In the genomic region with DNA sequence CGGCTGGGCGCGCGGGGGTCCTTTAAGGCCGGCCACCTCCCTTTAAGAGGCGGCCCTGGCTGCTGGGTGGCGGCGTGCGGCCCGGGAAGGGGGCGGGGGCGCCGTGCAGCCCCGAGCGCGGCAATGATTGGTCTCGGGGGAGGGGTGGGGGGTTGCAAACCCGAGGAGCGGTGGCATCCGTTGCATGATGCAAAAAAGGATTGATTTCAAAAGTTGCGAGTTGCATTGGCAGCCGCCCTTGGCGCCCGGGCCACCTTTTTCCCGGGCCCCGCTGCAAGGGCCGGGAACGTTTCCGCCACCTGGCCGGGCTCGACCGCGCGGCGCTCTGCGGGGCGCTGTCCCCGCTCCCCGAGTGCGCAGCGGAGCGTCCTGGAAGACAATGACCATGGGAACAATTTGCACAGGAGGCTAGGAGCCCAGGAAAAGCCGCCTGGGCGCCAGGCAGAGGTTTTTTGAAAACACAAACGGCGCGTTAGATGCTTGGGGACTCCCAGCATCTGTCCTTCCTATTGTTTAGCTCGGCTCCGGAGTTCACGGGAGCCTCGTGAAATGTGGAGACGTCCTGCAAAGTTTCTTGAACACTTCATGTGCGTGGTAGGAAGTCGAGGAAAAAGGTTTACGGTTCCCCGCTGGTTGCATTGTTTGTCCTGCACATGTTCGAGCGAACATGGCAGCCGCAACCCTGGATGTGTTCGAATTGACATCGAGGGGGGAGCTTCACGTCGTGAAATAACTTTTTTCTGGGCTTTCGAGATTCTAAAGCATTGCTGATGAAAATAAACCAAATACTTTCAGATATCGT, we compare ENCODE assay signal across 8 cellular contexts. TPM values are rescaled to one million over a fixed set of nuclear protein-coding genes. Genes with fewer than 3 reads are reported as not detected.
DNase-seq lines count a peak whose midpoint lies in the region; ATAC-seq, FAIRE-seq and TF ChIP-seq lines count a peak whose summit lies in the region.

A gene with protein sequence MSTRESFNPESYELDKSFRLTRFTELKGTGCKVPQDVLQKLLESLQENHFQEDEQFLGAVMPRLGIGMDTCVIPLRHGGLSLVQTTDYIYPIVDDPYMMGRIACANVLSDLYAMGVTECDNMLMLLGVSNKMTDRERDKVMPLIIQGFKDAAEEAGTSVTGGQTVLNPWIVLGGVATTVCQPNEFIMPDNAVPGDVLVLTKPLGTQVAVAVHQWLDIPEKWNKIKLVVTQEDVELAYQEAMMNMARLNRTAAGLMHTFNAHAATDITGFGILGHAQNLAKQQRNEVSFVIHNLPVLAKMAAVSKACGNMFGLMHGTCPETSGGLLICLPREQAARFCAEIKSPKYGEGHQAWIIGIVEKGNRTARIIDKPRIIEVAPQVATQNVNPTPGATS (minus strand): TSS at position 78 of the 802 bp plus-strand sequence. CDS start 3,343 bp downstream, outside the sequence.

- H3K9me3 ChIP-seq in MM.1S (replicated peaks; ENCODE audit: insufficient read depth, low read length): no peaks in the 10 kb centered on the region
- H3K9me3 ChIP-seq in psoas muscle: no peaks in the 10 kb centered on the region

- peaks cover 21% of the 10 kb centered on the region for H3K4me1 ChIP-seq in MM.1S (ENCODE audit: low read length)
- H3K4me1 ChIP-seq in psoas muscle: peaks cover 15% of the 10 kb centered on the region

- H3K79me2 ChIP-seq in MM.1S (ENCODE audit: low read length): peaks cover 37% of the 10 kb centered on the region

- H3K4me3 ChIP-seq in MM.1S (ENCODE audit: low read length) (peak within 1 kb of the TSS; percentile 73), psoas muscle (peak within 1 kb of the TSS; percentile 90)

- H4K20me1 ChIP-seq in MM.1S (ENCODE audit: insufficient read depth, low read length): no peaks in the 10 kb centered on the region

- 0 to 1% (median 1%) methylated on average over 57 to 65 of the region's 65 CpGs for WGBS in psoas muscle, 3 donors

- ATAC-seq in left ventricle myocardium superior (peak; percentile 81), psoas muscle (peak; percentile 79 to 91 (median 90))

- H3K4me1 Mint-ChIP-seq in T-helper 1 cell treated with Interleukin-12 subunit alpha and Interleukin-12 subunit beta and Interleukin-4 antibody, amounts not matched to agents 30 μg/mL and 1 μg/mL, for 36 hours (ENCODE audit: low read depth): peaks cover 53% of the 10 kb centered on the region

- peaks cover 15% of the 10 kb centered on the region for H3F3A ChIP-seq in MM.1S (ENCODE audit: insufficient read depth, low read length)

- no peaks in the 10 kb centered on the region for H3K9me2 ChIP-seq in MM.1S (replicated peaks; ENCODE audit: insufficient read depth, low read length)

- peak within 1 kb of the TSS; percentile 89 for H3K27ac Mint-ChIP-seq in T-helper 1 cell treated with Interleukin-12 subunit alpha and Interleukin-12 subunit beta and Interleukin-4 antibody, amounts not matched to agents 30 μg/mL and 1 μg/mL, for 36 hours

- peak within 1 kb of the TSS; percentile 93 for H3K4me2 ChIP-seq in MM.1S (ENCODE audit: low read depth, low read length)

- H2AFZ ChIP-seq in MM.1S (ENCODE audit: low read length): peak within 1 kb of the TSS; percentile 61

- H3K27ac ChIP-seq in MM.1S (ENCODE audit: low read length) (peak within 1 kb of the TSS; percentile 81), psoas muscle (peak within 1 kb of the TSS; percentile 94)

- intact Hi-C loops in left ventricle myocardium superior (cut with micrococcal nuclease): no loop called here
- intact Hi-C loops in psoas muscle (cut with DNase I): loop anchor here in 1 of 2 donors (5.0 kb wide), 1 partner anchor 46 kb away; a partner anchor contains a TSS

- FAIRE-seq in urothelium cell line (lab: Jason Lieb, UNC): no peak

- H3K36me3 Mint-ChIP-seq in T-helper 1 cell treated with Interleukin-12 subunit alpha and Interleukin-12 subunit beta and Interleukin-4 antibody, amounts not matched to agents 30 μg/mL and 1 μg/mL, for 36 hours (ENCODE audit: low read depth): peaks cover 7% of the 10 kb centered on the region

- DNase-seq in GM03348 (ENCODE audit: low spot score) (peak; percentile 91), H4 (ENCODE audit: low spot score) (peak; percentile 73), MM.1S (peak; percentile 85), amniotic stem cell (lab: John Stamatoyannopoulos, UW) (peak; percentile 55), left ventricle myocardium superior (peak; percentile 84), psoas muscle (peak; percentile 85 to 92), urothelium cell line (ENCODE audit: low spot score) (peak; percentile 93)

- peak within 1 kb of the TSS; percentile 91 for H3K4me3 Mint-ChIP-seq in T-helper 1 cell treated with Interleukin-12 subunit alpha and Interleukin-12 subunit beta and Interleukin-4 antibody, amounts not matched to agents 30 μg/mL and 1 μg/mL, for 36 hours

- peak within 1 kb of the TSS; percentile 94 for H3K9ac ChIP-seq in MM.1S (ENCODE audit: low read length)

- H3K36me3 ChIP-seq in MM.1S (replicated peaks; ENCODE audit: insufficient read depth, low read length): no peaks in the 10 kb centered on the region
- H3K36me3 ChIP-seq in psoas muscle (ENCODE audit: insufficient read depth in 1 of 2, low read depth in 1 of 2): no peaks in the 10 kb centered on the region

- H3K27me3 Mint-ChIP-seq in T-helper 1 cell treated with Interleukin-12 subunit alpha and Interleukin-12 subunit beta and Interleukin-4 antibody, amounts not matched to agents 30 μg/mL and 1 μg/mL, for 36 hours (ENCODE audit: low read depth): peaks cover 13% of the 10 kb centered on the region

- H3K27me3 ChIP-seq in MM.1S (replicated peaks; ENCODE audit: insufficient read depth, low read length) (no peaks in the 10 kb centered on the region), psoas muscle (ENCODE audit: insufficient read depth in 3 of 3, low read length in 2 of 3) (peaks cover 0 to 2% (median 0%) of the 10 kb centered on the region in 3 donors)

- H3K9me3 Mint-ChIP-seq in T-helper 1 cell treated with Interleukin-12 subunit alpha and Interleukin-12 subunit beta and Interleukin-4 antibody, amounts not matched to agents 30 μg/mL and 1 μg/mL, for 36 hours: no peaks in the 10 kb centered on the region

- TF ChIP-seq CTCF in MM.1S (IDR thresholded peaks at IDR 0.05; ENCODE audit: low read length) (no peak), psoas muscle (IDR thresholded peaks at IDR 0.05) (no peak)

RNA-seq across cellular contexts. Expression of the gene that starts here (rescaled TPM):
- total RNA-seq in H4 (2014; rRNA removed; shearing (Covaris generic)): 39.2 and 50.1 TPM in 2 replicates
- total RNA-seq in left ventricle myocardium superior (27.8 TPM), psoas muscle (10 to 100 TPM; 25.1 to 27.1 (median 25.5) TPM)
- 10 to 100 TPM; 29.1 to 61.0 (median 29.1) TPM for polyA plus RNA-seq in psoas muscle

Comparison
In these comparisons a context has a peak if more than half of its experiments do, and no peak if none do; other contexts are left out.
1. Peak in every context shown above with its lines: DNase-seq, ATAC-seq, H3K4me3 ChIP-seq and H3K27ac ChIP-seq.